15 cellular contexts compared by ENCODE assay signal in genomic region chr13:67117010-67117550, GRCh38.
"Had no signal": no experiment of that assay in that cellular context is flagged by ENCODE, and none has a peak within 500 bp of the region (broad histone marks: within the 10 kb centered on the region; RNA-seq: fewer than 3 reads in every experiment).

No MANE protein-coding gene starts in this region.

- H3K4me1 ChIP-seq: colonic mucosa had no signal

- H3K36me3 Mint-ChIP-seq: activated CD8-positive, alpha-beta memory T cell treated with anti-CD3 and anti-CD28 coated beads, Interleukin-2, amount 10 ng/mL, durations not matched to agents 7 days and 5 days; activated naive CD8-positive, alpha-beta T cell treated with anti-CD3 and anti-CD28 coated beads for 36 hours; immature natural killer cell; natural killer cell had no signal

- H3K4me3 ChIP-seq: colonic mucosa, lung had no signal

- DNase-seq: activated CD4-positive, CD25-positive, alpha-beta regulatory T cell; activated CD8-positive, alpha-beta memory T cell treated with anti-CD3 and anti-CD28 coated beads, Interleukin-2, amount 10 ng/mL, durations not matched to agents 7 days and 5 days; activated effector memory CD4-positive, alpha-beta T cell treated with anti-CD3 and anti-CD28 coated beads, Interleukin-2, amount 50 U/mL, for 16 hours; activated naive CD8-positive, alpha-beta T cell treated with anti-CD3 and anti-CD28 coated beads for 36 hours; activated T-cell treated with anti-CD3 and anti-CD28 coated beads, Interleukin-2, amount 50 U/mL, for 24 hours; colonic mucosa; effector CD4-positive, alpha-beta T cell; immature natural killer cell; left colon; natural killer cell; stimulated activated CD4-positive, alpha-beta T cell treated with anti-CD3 and anti-CD28 coated beads, Interleukin-15, amount 100 ng/mL, for 24 hours; stimulated activated CD4-positive, alpha-beta T cell treated with anti-CD3 and anti-CD28 coated beads, Interleukin-4, amount 100 ng/mL, for 24 hours; stimulated activated naive CD8-positive, alpha-beta T cell treated with anti-CD3 and anti-CD28 coated beads, Interleukin-15, amount 100 ng/mL, for 72 hours; T-helper 17 cell had no signal

- H3K36me3 ChIP-seq: colonic mucosa had no signal

- H3K4me1 Mint-ChIP-seq: activated CD8-positive, alpha-beta memory T cell treated with anti-CD3 and anti-CD28 coated beads, Interleukin-2, amount 10 ng/mL, durations not matched to agents 7 days and 5 days; activated naive CD8-positive, alpha-beta T cell treated with anti-CD3 and anti-CD28 coated beads for 36 hours; immature natural killer cell; natural killer cell; stimulated activated naive CD8-positive, alpha-beta T cell treated with anti-CD3 and anti-CD28 coated beads, Interleukin-15, amount 100 ng/mL, for 72 hours; T-helper 17 cell had no signal

- H3K27me3 ChIP-seq: colonic mucosa had no signal

- H3K27ac ChIP-seq: colonic mucosa had no signal

- H3K9me3 Mint-ChIP-seq: activated naive CD8-positive, alpha-beta T cell treated with anti-CD3 and anti-CD28 coated beads for 36 hours; activated T-cell treated with anti-CD3 and anti-CD28 coated beads, Interleukin-2, amount 50 U/mL, for 24 hours; stimulated activated naive CD8-positive, alpha-beta T cell treated with anti-CD3 and anti-CD28 coated beads, Interleukin-15, amount 100 ng/mL, for 72 hours had no signal

- H3K9me3 ChIP-seq: colonic mucosa had no signal

- H3K27ac Mint-ChIP-seq: activated CD8-positive, alpha-beta memory T cell treated with anti-CD3 and anti-CD28 coated beads, Interleukin-2, amount 10 ng/mL, durations not matched to agents 7 days and 5 days; activated naive CD8-positive, alpha-beta T cell treated with anti-CD3 and anti-CD28 coated beads for 36 hours; activated T-cell treated with anti-CD3 and anti-CD28 coated beads, Interleukin-2, amount 50 U/mL, for 24 hours; immature natural killer cell; natural killer cell; stimulated activated naive CD8-positive, alpha-beta T cell treated with anti-CD3 and anti-CD28 coated beads, Interleukin-15, amount 100 ng/mL, for 72 hours; T-helper 17 cell had no signal

- H3K27me3 Mint-ChIP-seq: activated CD8-positive, alpha-beta memory T cell treated with anti-CD3 and anti-CD28 coated beads, Interleukin-2, amount 10 ng/mL, durations not matched to agents 7 days and 5 days; activated naive CD8-positive, alpha-beta T cell treated with anti-CD3 and anti-CD28 coated beads for 36 hours; activated T-cell treated with anti-CD3 and anti-CD28 coated beads, Interleukin-2, amount 50 U/mL, for 24 hours; stimulated activated naive CD8-positive, alpha-beta T cell treated with anti-CD3 and anti-CD28 coated beads, Interleukin-15, amount 100 ng/mL, for 72 hours; T-helper 17 cell had no signal

- H3K4me3 Mint-ChIP-seq: activated CD8-positive, alpha-beta memory T cell treated with anti-CD3 and anti-CD28 coated beads, Interleukin-2, amount 10 ng/mL, durations not matched to agents 7 days and 5 days; activated naive CD8-positive, alpha-beta T cell treated with anti-CD3 and anti-CD28 coated beads for 36 hours; activated T-cell treated with anti-CD3 and anti-CD28 coated beads, Interleukin-2, amount 50 U/mL, for 24 hours; immature natural killer cell; natural killer cell; stimulated activated naive CD8-positive, alpha-beta T cell treated with anti-CD3 and anti-CD28 coated beads, Interleukin-15, amount 100 ng/mL, for 72 hours; T-helper 17 cell had no signal
